In the genomic region with DNA sequence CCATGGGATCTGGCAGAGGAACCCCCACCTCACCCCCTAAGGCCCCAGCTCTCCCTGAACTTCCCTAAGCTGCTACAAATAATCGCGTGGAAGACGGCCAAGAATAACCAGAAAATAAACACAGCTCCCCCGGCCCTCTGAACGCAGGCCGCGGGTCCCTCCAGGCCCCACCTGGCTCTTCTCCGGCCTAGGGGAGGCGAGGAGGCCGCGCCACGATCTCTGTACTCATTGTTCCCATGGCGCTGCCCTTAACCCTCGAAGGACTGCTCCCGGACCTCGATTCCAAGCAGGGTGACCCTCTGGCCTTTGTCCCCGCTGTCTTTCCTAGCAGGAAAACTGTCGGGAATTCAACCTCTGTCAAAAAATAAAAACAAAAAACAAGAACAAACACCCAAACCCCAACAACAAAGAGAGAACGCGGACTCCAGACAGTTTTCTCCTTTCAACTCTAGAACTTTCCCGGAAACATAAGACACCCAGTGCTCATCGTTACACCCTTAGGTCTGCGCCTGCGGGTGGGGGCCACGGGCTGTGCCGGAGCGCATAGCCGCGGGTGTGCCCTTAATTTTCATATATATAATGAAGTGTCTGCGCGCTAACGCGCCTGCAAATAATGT, we compare ENCODE assay signal across 24 cellular contexts. TPM values are rescaled to one million over a fixed set of nuclear protein-coding genes. Genes with fewer than 3 reads are reported as not detected.
"Had no signal": no experiment of that assay in that cellular context is flagged by ENCODE, and none has a peak within 500 bp of the region (broad histone marks: within the 10 kb centered on the region; RNA-seq: fewer than 3 reads in every experiment).

No MANE protein-coding gene starts in this region.

- DNase-seq: activated CD4-positive, alpha-beta T cell treated with anti-CD3 and anti-CD28 coated beads for 48 hours; activated CD4-positive, CD25-positive, alpha-beta regulatory T cell; activated CD8-positive, alpha-beta memory T cell treated with anti-CD3 and anti-CD28 coated beads for 24 hours; activated gamma-delta T cell; activated naive CD4-positive, alpha-beta T cell treated with anti-CD3 and anti-CD28 coated beads, Interleukin-2, amount 50 U/mL, for 16 hours; aorta; brain microvascular endothelial cell; central memory CD4-positive, alpha-beta T cell; dermis blood vessel endothelial cell; effector CD8-positive, alpha-beta T cell; foreskin melanocyte; hippocampal formation; left ventricle myocardium superior; nucleus accumbens; small intestine; stimulated activated CD4-positive, alpha-beta T cell treated with anti-CD3 and anti-CD28 coated beads, Interleukin-2, amount 100 ng/mL, for 24 hours; stomach; T-cell; T-helper 9 cell had no signal

- H3K4me1 Mint-ChIP-seq: stimulated activated effector memory CD8-positive, alpha-beta T cell treated with anti-CD3 and anti-CD28 coated beads, Interleukin-12 subunit alpha, Interleukin-12 subunit beta, amount 100 ng/mL, for 72 hours; T-cell had no signal

- ATAC-seq: left ventricle myocardium superior; natural killer cell treated with Interleukin-12 subunit alpha and Interleukin-12 subunit beta and Interleukin-15 and Interleukin-18, amount 100 ng/mL, for 72 hours; sciatic nerve; stimulated activated effector memory CD8-positive, alpha-beta T cell treated with anti-CD3 and anti-CD28 coated beads, Interleukin-12 subunit alpha, Interleukin-12 subunit beta, amount 100 ng/mL, for 72 hours; T-cell had no signal

- H3K27ac Mint-ChIP-seq: natural killer cell treated with Interleukin-12 subunit alpha and Interleukin-12 subunit beta and Interleukin-15 and Interleukin-18, amount 100 ng/mL, for 72 hours; stimulated activated effector memory CD8-positive, alpha-beta T cell treated with anti-CD3 and anti-CD28 coated beads, Interleukin-12 subunit alpha, Interleukin-12 subunit beta, amount 100 ng/mL, for 72 hours; T-cell had no signal

- H3K36me3 Mint-ChIP-seq: natural killer cell treated with Interleukin-12 subunit alpha and Interleukin-12 subunit beta and Interleukin-15 and Interleukin-18, amount 100 ng/mL, for 72 hours; T-cell had no signal

- H3K27ac ChIP-seq: brain microvascular endothelial cell, stomach, suprapubic skin, tibial nerve had no signal

- H3K4me1 ChIP-seq: suprapubic skin had no signal

- H3K36me3 ChIP-seq: brain microvascular endothelial cell, stomach, suprapubic skin, tibial nerve had no signal

- H3K4me3 Mint-ChIP-seq: natural killer cell treated with Interleukin-12 subunit alpha and Interleukin-12 subunit beta and Interleukin-15 and Interleukin-18, amount 100 ng/mL, for 72 hours; stimulated activated effector memory CD8-positive, alpha-beta T cell treated with anti-CD3 and anti-CD28 coated beads, Interleukin-12 subunit alpha, Interleukin-12 subunit beta, amount 100 ng/mL, for 72 hours; T-cell had no signal

- H3K4me3 ChIP-seq: stomach, suprapubic skin, tibial nerve had no signal

- H3K9me3 ChIP-seq: suprapubic skin had no signal

RNA-seq across cellular contexts. Expression of gene TBX5, which starts 34.0 kb away (rescaled TPM):
- total RNA-seq: dermis blood vessel endothelial cell; natural killer cell treated with Interleukin-12 subunit alpha and Interleukin-12 subunit beta and Interleukin-15 and Interleukin-18, amount 100 ng/mL, for 72 hours; sciatic nerve; stomach; tibial nerve had no signal
- polyA plus RNA-seq: small intestine had no signal
